In the genomic region with DNA sequence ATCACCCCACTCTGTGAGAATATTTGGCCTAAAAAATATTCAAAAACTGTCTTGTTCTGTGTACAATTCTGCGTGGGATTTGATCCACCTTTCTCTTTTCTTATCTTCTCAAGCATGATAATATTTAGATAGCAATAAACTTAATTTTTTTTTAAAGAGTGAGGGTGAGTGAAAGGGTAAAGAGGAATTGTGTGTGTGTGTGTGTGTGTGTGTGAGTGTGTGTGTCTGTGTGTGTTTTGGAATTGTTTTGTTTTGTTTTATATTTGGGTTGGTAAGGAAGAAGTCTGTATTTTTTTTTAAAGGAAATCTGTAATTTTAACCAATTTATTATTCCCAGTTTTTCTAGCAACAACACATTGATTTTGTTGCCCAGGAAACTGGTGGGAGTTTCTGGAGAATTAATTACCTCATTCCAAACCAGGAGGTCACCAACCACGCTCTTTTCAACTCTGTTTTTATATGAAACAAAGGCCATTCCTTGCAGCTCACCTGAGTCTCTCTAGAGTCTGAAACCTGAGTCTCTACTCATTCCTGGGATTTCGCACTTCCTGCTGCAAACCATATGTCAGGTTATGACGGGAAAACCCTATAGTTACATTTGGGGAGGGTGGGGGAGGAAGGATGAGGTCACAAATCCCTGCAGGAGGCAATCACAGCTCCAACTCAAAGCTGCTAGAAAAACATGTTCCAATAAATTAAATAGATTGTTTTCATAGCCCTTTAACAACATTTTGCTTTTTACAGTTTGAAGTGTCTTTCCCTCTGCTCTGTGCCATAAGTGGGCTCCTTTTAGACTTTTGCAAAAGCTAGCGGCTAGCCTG, we compare ENCODE assay signal across 11 cellular contexts. TPM values are rescaled to one million over a fixed set of nuclear protein-coding genes. Genes with fewer than 3 reads are reported as not detected.
DNase-seq lines count a peak whose midpoint lies in the region; ATAC-seq, FAIRE-seq and TF ChIP-seq lines count a peak whose summit lies in the region.
"Had no signal": no experiment of that assay in that cellular context is flagged by ENCODE, and none has a peak within 500 bp of the region (broad histone marks: within the 10 kb centered on the region; RNA-seq: fewer than 3 reads in every experiment).

No MANE protein-coding gene starts in this region.

- H3K9me3 ChIP-seq in H1 (ENCODE audit: insufficient read depth in 2 of 2, low read depth in 1 of 2, low read length in 1 of 2) (no peaks in the 10 kb centered on the region), osteoblast (ENCODE audit: low read depth, low read length) (no peaks in the 10 kb centered on the region)
- H3K9me3 ChIP-seq: Caco-2, uterus had no signal

- H4K5ac ChIP-seq in H1 (ENCODE audit: insufficient read length, low read depth, low read length): no peak overlapping the region

- peak; percentile 70 for FAIRE-seq in H1 (lab: Jason Lieb, UNC)

- peak overlapping the region; percentile 29; the same call in 1 of the 2 replicates for H2BK12ac ChIP-seq in H1 (ENCODE audit: low read depth, low read length)

- peak overlapping the region; percentile 81 for H3K56ac ChIP-seq in H1 (replicated peaks; ENCODE audit: insufficient read length, low read depth, low read length)

- H3K27me3 ChIP-seq in H1 (replicated peaks in 1 of 4; ENCODE audit: control insufficient read depth in 3 of 4, extremely low read depth in 1 of 4, insufficient read depth in 3 of 4, low read length in 3 of 4) (no peaks in the 10 kb centered on the region), osteoblast (ENCODE audit: insufficient read depth, low read length) (no peaks in the 10 kb centered on the region)
- H3K27me3 ChIP-seq: uterus had no signal

- CTCF ChIA-PET in H1 (lab: Charles Lee; ENCODE audit: partially characterized antibody): interaction anchor here (2.3 to 3.4 kb wide), 3 partner anchors 10 to 74 kb away, joined by 4 to 10 read pairs (median 10); no protein-coding TSS in a partner anchor

- H2BK15ac ChIP-seq in H1 (ENCODE audit: low read length): no peak overlapping the region

- TF ChIP-seq POLR2A in H1 (IDR thresholded peaks at IDR 0.05; ENCODE audit: control extremely low read depth in 1 of 2, low read depth in 2 of 2, low read length in 2 of 2): no peak

- no peak overlapping the region for H4K91ac ChIP-seq in H1 (replicated peaks; ENCODE audit: insufficient read length, low read length)

- H4K20me1 ChIP-seq in H1 (replicated peaks in 1 of 2; ENCODE audit: control insufficient read depth in 1 of 2, insufficient read depth in 2 of 2, low read length in 2 of 2): no peaks in the 10 kb centered on the region
- H4K20me1 ChIP-seq in osteoblast (ENCODE audit: insufficient read depth, low read length): no peaks in the 10 kb centered on the region

- H2BK5ac ChIP-seq in H1 (ENCODE audit: low read depth, low read length): 0 out of 2 replicates have a peak overlapping the region, but pooled peaks have one; percentile 2

- H3K4me1 ChIP-seq in H1 (replicated peaks in 1 of 4; ENCODE audit: control insufficient read depth in 3 of 4, insufficient read depth in 4 of 4, low read length in 3 of 4) (peaks cover 5 to 11% (median 9%) of the 10 kb centered on the region in 4 experiments; a peak in 6 of 7 replicates), osteoblast (ENCODE audit: insufficient read depth, low read length) (peaks cover 46% of the 10 kb centered on the region)
- H3K4me1 ChIP-seq: uterus had no signal

- no peaks in the 10 kb centered on the region; the same call in 1 of the 2 replicates for H3K23me2 ChIP-seq in H1 (ENCODE audit: low read depth, low read length)

- H3K4ac ChIP-seq in H1 (replicated peaks; ENCODE audit: insufficient read length, low read depth, low read length): no peak overlapping the region

- H3K9ac ChIP-seq in H1 (replicated peaks in 1 of 4; ENCODE audit: extremely low read depth in 1 of 4, low read depth in 3 of 4, low read length in 3 of 4): peak overlapping the region in 1 of 4 experiments; percentile 13; a peak in 3 of 7 replicates

- H4K8ac ChIP-seq in H1 (ENCODE audit: extremely low read depth, insufficient read depth, low read length): no peak overlapping the region

- no peak overlapping the region for H2AK5ac ChIP-seq in H1 (ENCODE audit: low read depth, low read length)

- ATAC-seq in HG02623 (IDR thresholded peaks at IDR 0.05; ENCODE audit: unreplicated experiment) (no peak), HG03460 (IDR thresholded peaks at IDR 0.05; ENCODE audit: unreplicated experiment) (no peak)

- no peak for TF ChIP-seq EP300 in H1 (IDR thresholded peaks at IDR 0.05; ENCODE audit: borderline replicate concordance in 1 of 2, low read depth in 2 of 2, low read length in 2 of 2)

- peak overlapping the region in 1 of 4 experiments; percentile 14; a peak in 2 of 8 replicates for H3K4me3 ChIP-seq in H1 (ENCODE audit: extremely low read depth in 1 of 4, insufficient read depth in 2 of 4, low read depth in 3 of 4, low read length in 4 of 4)
- H3K4me3 ChIP-seq in osteoblast (ENCODE audit: insufficient read depth, low read length): no peak overlapping the region
- H3K4me3 ChIP-seq: uterus had no signal

- no peaks in the 10 kb centered on the region for H3K36me3 ChIP-seq in H1 (ENCODE audit: control insufficient read depth in 2 of 4, insufficient read depth in 4 of 4, low read length in 3 of 4)
- H3K36me3 ChIP-seq in osteoblast (ENCODE audit: insufficient read depth, low read length): no peaks in the 10 kb centered on the region
- H3K36me3 ChIP-seq: uterus had no signal

- no peak for TF ChIP-seq RAD21 in H1 (IDR thresholded peaks at IDR 0.05 in 1 of 2, conservative IDR thresholded peaks at IDR 0.05 in 1 of 2; ENCODE audit: low read depth in 2 of 2, low read length in 2 of 2)

- 0 out of 2 replicates have a peak overlapping the region, but pooled peaks have one; percentile 43 for H3K18ac ChIP-seq in H1 (ENCODE audit: extremely low read depth, low read length)

- peak overlapping the region; percentile 87; the same call in 1 of the 2 replicates for H2BK20ac ChIP-seq in H1 (ENCODE audit: low read length)

- in situ Hi-C loops in G401 (cut with HindIII; ENCODE audit: low sequenced_read_pairs): no loop called here

- peak overlapping the region; percentile 55; the same call in 1 of the 2 replicates for H2AFZ ChIP-seq in H1 (ENCODE audit: low read length)
- peak overlapping the region; percentile 31 for H2AFZ ChIP-seq in osteoblast (ENCODE audit: low read length)

- H3K4me2 ChIP-seq in H1 (ENCODE audit: insufficient read depth in 1 of 2, low read depth in 2 of 2, low read length in 2 of 2) (peak overlapping the region in 1 of 2 experiments; percentile 20; a peak in 2 of 4 replicates), osteoblast (ENCODE audit: insufficient read depth, low read length) (peak overlapping the region; percentile 17)

- no peak overlapping the region for H3K14ac ChIP-seq in H1 (ENCODE audit: insufficient read length)

- H3K79me1 ChIP-seq in H1 (ENCODE audit: low read depth, low read length): no peaks in the 10 kb centered on the region

- DNase-seq in G401 (ENCODE audit: low spot score) (peak; percentile 67), NCI-H226 (peak; percentile 15), H1 (ENCODE audit: low read depth in 1 of 2, low spot score in 2 of 2) (no peak), osteoblast (ENCODE audit: insufficient read length, low spot score, missing footprints) (no peak), SK-N-DZ (ENCODE audit: low spot score) (no peak), nucleus accumbens (lab: John Stamatoyannopoulos, UW) (no peak)
- DNase-seq: Caco-2; stimulated activated CD4-positive, alpha-beta T cell treated with anti-CD3 and anti-CD28 coated beads, Interleukin-4, amount 100 ng/mL, for 4 hours; uterus had no signal

- no peak overlapping the region for H3K23ac ChIP-seq in H1 (ENCODE audit: insufficient read length)

- H3K79me2 ChIP-seq in H1 (ENCODE audit: control insufficient read depth in 1 of 2, insufficient read depth in 2 of 2, low read length in 2 of 2) (no peaks in the 10 kb centered on the region), osteoblast (ENCODE audit: insufficient read depth, low read length) (no peaks in the 10 kb centered on the region)

- POLR2A ChIA-PET in H1 (lab: Charles Lee; ENCODE audit: partially characterized antibody): no interaction called here

- TF ChIP-seq CTCF in H1 (IDR thresholded peaks at IDR 0.05; ENCODE audit: control extremely low read depth in 1 of 3, insufficient read depth in 1 of 3, low read depth in 1 of 3, low read length in 3 of 3): no peak
- no peak for TF ChIP-seq CTCF in osteoblast (IDR thresholded peaks at IDR 0.05; ENCODE audit: extremely low read depth, low read depth, low read length)

- no peak overlapping the region for H2BK120ac ChIP-seq in H1 (replicated peaks; ENCODE audit: low read depth, low read length)

- H3K27ac ChIP-seq in H1 (ENCODE audit: low read depth, low read length) (no peak overlapping the region), osteoblast (ENCODE audit: low read depth, low read length) (peak overlapping the region; percentile 53)
- H3K27ac ChIP-seq: uterus had no signal

- 45% methylated on average over 5 of the region's 5 CpGs; no CpG with 5 or more reads in 1 of the 2 experiments for WGBS in H1 (ENCODE audit: extremely low coverage in 1 of 2, insufficient coverage in 1 of 2, insufficient read length in 1 of 2, insufficient replicate concordance in 2 of 2, low coverage in 1 of 2, low lambda C conversion rate in 2 of 2, missing lambda C conversion rate in 1 of 2), 2 experiments

RNA-seq across cellular contexts. Expression of a gene that starts 38.1 kb away (rescaled TPM):
- 109 and 153 TPM in 2 replicates for total RNA-seq in G401 (2014; rRNA removed; shearing (Covaris generic))
- total RNA-seq in H1 (2021; fragmentation: NEBNext Ultra II Directional; extraction: Animal tissue kit (Norgen Biotek cat#: 25700)): 49.7 and 61.1 TPM in 2 replicates
- polyA plus RNA-seq in H1 (2011; rRNA removed): 201 TPM in 2 replicates
- 147 TPM for polyA plus RNA-seq in H1 (2011; cell fraction: cytosol; rRNA removed)
- 319 TPM for polyA plus RNA-seq in H1 (2011; cell fraction: nucleus; rRNA removed)
- polyA plus RNA-seq in H1 (2012, experiment 1 of 2): 47.4 to 54.6 TPM (median 51.3 TPM) in 4 replicates
- polyA plus RNA-seq in H1 (2012, experiment 2 of 2): 26.3 TPM
- 35.6 TPM for polyA plus RNA-seq in H1 (2013, experiment 1 of 2)
- 34.4 TPM for polyA plus RNA-seq in H1 (2013, experiment 2 of 2)
- polyA minus RNA-seq in H1 (2011; rRNA and poly(A)+ RNA removed): 329 and 459 TPM in 2 replicates
- polyA minus RNA-seq in H1 (2011; cell fraction: cytosol; rRNA and poly(A)+ RNA removed): 84.0 TPM
- 113 TPM for polyA minus RNA-seq in H1 (2011; cell fraction: nucleus; rRNA and poly(A)+ RNA removed)
- total RNA-seq in osteoblast: 123 and 140 TPM in 2 replicates
- 79.7 and 80.4 TPM in 2 replicates for polyA plus RNA-seq in SK-N-DZ (2014; cell fraction: cytosol; rRNA removed)
- 101 and 103 TPM in 2 replicates for polyA plus RNA-seq in SK-N-DZ (2014; cell fraction: nucleus; rRNA removed)

RNA-seq across cellular contexts. Expression of a gene that starts 46.4 kb away (rescaled TPM):
- total RNA-seq in G401 (2014; rRNA removed; shearing (Covaris generic)): 58.2 and 69.6 TPM in 2 replicates
- 78.9 and 85.6 TPM in 2 replicates for total RNA-seq in H1 (2021; fragmentation: NEBNext Ultra II Directional; extraction: Animal tissue kit (Norgen Biotek cat#: 25700))
- polyA plus RNA-seq in H1 (2011; rRNA removed): 27.7 and 44.7 TPM in 2 replicates
- 65.9 TPM for polyA plus RNA-seq in H1 (2011; cell fraction: cytosol; rRNA removed)
- polyA plus RNA-seq in H1 (2011; cell fraction: nucleus; rRNA removed): 51.3 TPM
- 59.0 to 96.4 TPM (median 79.4 TPM) in 4 replicates for polyA plus RNA-seq in H1 (2012, experiment 1 of 2)
- 6.1 TPM for polyA plus RNA-seq in H1 (2012, experiment 2 of 2)
- polyA plus RNA-seq in H1 (2013, experiment 1 of 2): 58.1 TPM
- 51.8 TPM for polyA plus RNA-seq in H1 (2013, experiment 2 of 2)
- 122 and 195 TPM in 2 replicates for polyA minus RNA-seq in H1 (2011; rRNA and poly(A)+ RNA removed)
- 80.9 TPM for polyA minus RNA-seq in H1 (2011; cell fraction: cytosol; rRNA and poly(A)+ RNA removed)
- polyA minus RNA-seq in H1 (2011; cell fraction: nucleus; rRNA and poly(A)+ RNA removed): 181 TPM
- total RNA-seq in osteoblast: 439 and 1,018 TPM in 2 replicates
- polyA plus RNA-seq in SK-N-DZ (2014; cell fraction: cytosol; rRNA removed): 45.8 and 56.6 TPM in 2 replicates
- polyA plus RNA-seq in SK-N-DZ (2014; cell fraction: nucleus; rRNA removed): 84.5 and 106 TPM in 2 replicates

Comparison
In these comparisons a context has a peak if more than half of its experiments do, and no peak if none do; other contexts are left out.
1. DNase-seq: peak in G401 (single experiment) and NCI-H226 (single experiment); none in H1 (0 of 2), osteoblast (single experiment), SK-N-DZ (single experiment) and nucleus accumbens (0 of 56).